9 cellular contexts compared by ENCODE assay signal in the genomic region with DNA sequence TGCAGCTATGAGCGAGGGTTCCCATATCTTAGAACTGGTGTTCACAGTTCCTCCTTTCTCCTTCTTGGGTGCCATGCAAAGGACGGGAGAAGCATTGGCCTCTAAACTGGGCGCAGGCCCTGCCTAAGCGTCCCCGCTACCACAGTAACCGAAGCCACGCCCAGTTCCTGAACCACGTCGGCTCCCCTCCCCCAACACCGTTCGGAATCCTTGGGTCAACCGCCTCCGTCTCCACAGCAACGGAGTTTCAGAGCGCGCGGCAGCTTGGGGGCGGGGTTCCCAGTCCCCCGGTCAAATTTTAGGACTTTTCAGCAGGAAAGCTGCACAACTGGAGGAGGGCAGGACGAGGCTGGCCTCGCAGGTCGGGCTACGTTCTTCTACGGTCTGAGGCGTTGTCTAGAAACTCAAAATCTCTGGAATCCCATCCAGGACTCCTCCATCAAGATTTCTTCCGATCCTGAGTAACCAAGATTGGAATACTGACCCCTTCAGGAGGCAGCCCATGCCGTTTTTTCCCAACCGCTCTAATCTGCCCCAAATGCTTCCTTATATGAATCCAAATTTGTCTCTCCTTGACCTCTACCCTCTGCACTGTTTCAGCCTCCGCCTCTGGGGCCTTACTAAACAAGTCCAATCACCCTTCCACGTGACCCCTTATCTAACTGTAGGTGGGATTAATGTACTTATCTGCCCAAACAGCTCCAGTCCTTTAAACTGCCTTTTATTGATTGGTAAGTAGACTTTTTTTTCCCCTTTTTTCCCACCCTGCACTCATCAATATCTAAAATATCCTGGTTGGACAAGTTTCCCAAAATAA. TPM values are rescaled to one million over a fixed set of nuclear protein-coding genes. Genes with fewer than 3 reads are reported as not detected.
A peak's percentile ranks its signal among the peaks of the same experiment; 100 is the strongest.
DNase-seq lines count a peak whose midpoint lies in the region; FAIRE-seq and TF ChIP-seq lines count a peak whose summit lies in the region.
"Had no signal": no experiment of that assay in that cellular context is flagged by ENCODE, and none has a peak within 500 bp of the region (broad histone marks: within the 10 kb centered on the region; RNA-seq: fewer than 3 reads in every experiment).

Gene SPAG17, minus strand, starts transcription at position 146 of the 817 bp plus-strand sequence. Its CDS starts 71 bp downstream, at position 75.

- no peaks in the 10 kb centered on the region for H3K9me3 ChIP-seq in smooth muscle cell (replicated peaks; ENCODE audit: low read depth)

- no peaks in the 10 kb centered on the region for H3F3A ChIP-seq in smooth muscle cell (ENCODE audit: low read depth)

- no peaks in the 10 kb centered on the region for H3K27me3 ChIP-seq in bronchial epithelial cell (ENCODE audit: control insufficient read depth, insufficient read depth, low read length)
- no peaks in the 10 kb centered on the region for H3K27me3 ChIP-seq in smooth muscle cell (ENCODE audit: low read depth)

- peak within 1 kb of the TSS; percentile 32 for H3K9ac ChIP-seq in smooth muscle cell (ENCODE audit: low read depth)

- CTCF ChIA-PET in RWPE1 (lab: Yijun Ruan, JAX): interaction anchor here (0.6 to 1.0 kb wide), 3 partner anchors 12 to 1063 kb away, joined by 3 to 5 read pairs (median 4); no protein-coding TSS in a partner anchor

- peak within 1 kb of the TSS; percentile 14 for H3K27ac ChIP-seq in smooth muscle cell (ENCODE audit: low read depth)
- H3K27ac ChIP-seq in RWPE1: no peak within 1 kb of the TSS; the same call in 1 of the 2 replicates

- H3K4me1 ChIP-seq in smooth muscle cell (ENCODE audit: low read depth): peaks cover 4% of the 10 kb centered on the region

- H3K79me2 ChIP-seq in smooth muscle cell (ENCODE audit: low read depth): no peaks in the 10 kb centered on the region

- POLR2A ChIA-PET in RWPE1 (lab: Yijun Ruan, JAX; ENCODE audit: low non-redundant PET): no interaction called here

- H3K4me3 ChIP-seq in bronchial epithelial cell (ENCODE audit: low read depth, low read length): peak within 1 kb of the TSS; percentile 43
- peak within 1 kb of the TSS; percentile 65 for H3K4me3 ChIP-seq in smooth muscle cell

- H3K36me3 ChIP-seq in bronchial epithelial cell (ENCODE audit: control insufficient read depth, insufficient read depth, low read length) (no peaks in the 10 kb centered on the region), smooth muscle cell (ENCODE audit: low read depth) (no peaks in the 10 kb centered on the region)

- peak within 1 kb of the TSS; percentile 85 for H3K4me2 ChIP-seq in smooth muscle cell

- H4K20me1 ChIP-seq in smooth muscle cell (ENCODE audit: low read depth): no peaks in the 10 kb centered on the region

- TF ChIP-seq CTCF in bronchial epithelial cell (IDR thresholded peaks at IDR 0.05; ENCODE audit: insufficient read depth, low read length, severe bottlenecking) (peak; percentile 20), smooth muscle cell (IDR thresholded peaks at IDR 0.05; ENCODE audit: borderline replicate concordance, insufficient read depth, poor library complexity, severe bottlenecking) (peak; percentile 37), RWPE1 (conservative IDR thresholded peaks at IDR 0.05; ENCODE audit: low read depth) (no peak)

- DNase-seq in DMS79 (lab: John Stamatoyannopoulos, UW): peak; percentile 12
- DNase-seq in NCI-H1417 (lab: John Stamatoyannopoulos, UW): peak in 2 of 3 experiments; percentile 85 to 93
- DNase-seq in bronchial epithelial cell (ENCODE audit: low read depth): peak; percentile 64
- peak; percentile 13 for DNase-seq in iris pigment epithelial cell (ENCODE audit: low read depth)
- peak; percentile 40 for DNase-seq in smooth muscle cell (lab: John Stamatoyannopoulos, UW; ENCODE audit: unreplicated experiment)
- no peak for DNase-seq in RWPE1 (ENCODE audit: low spot score)
- DNase-seq in stimulated activated naive CD4-positive, alpha-beta T cell (lab: John Stamatoyannopoulos, UW): no peak
- DNase-seq in NCI-H226: no peak

- H2AFZ ChIP-seq in smooth muscle cell (ENCODE audit: low read depth): peak within 1 kb of the TSS; percentile 93

- WGBS in smooth muscle cell (ENCODE audit: low lambda C conversion rate): 2% methylated on average over 29 of the region's 30 CpGs

- no peak for FAIRE-seq in bronchial epithelial cell (lab: Jason Lieb, UNC)

RNA-seq across cellular contexts. Expression of gene SPAG17, which starts in this region (rescaled TPM):
- total RNA-seq in bronchial epithelial cell: under 0.01 and 1.7 TPM in 2 replicates
- total RNA-seq in smooth muscle cell: 0.40 and 11.1 TPM in 2 replicates
- polyA plus RNA-seq in smooth muscle cell: 1.1 and 1.7 TPM in 2 replicates
- polyA plus RNA-seq: IgD-negative memory B cell had no signal

Comparison
In these comparisons a context has a peak if more than half of its experiments do, and no peak if none do; other contexts are left out.
1. DNase-seq: peak in DMS79 (single experiment), NCI-H1417 (2 of 3), bronchial epithelial cell (single experiment), iris pigment epithelial cell (single experiment) and smooth muscle cell (single experiment); none in RWPE1 (single experiment), stimulated activated naive CD4-positive, alpha-beta T cell (0 of 6) and NCI-H226 (single experiment).